In genomic region chr17:57636985-57637667, GRCh38 we compare ENCODE assay signal across 1 cellular context.
TF ChIP-seq lines count a peak whose summit lies in the region.

No MANE protein-coding gene starts in this region.

TF ChIP-seq in GM23338, 12 proteins besides CTCF, POLR2A, EP300 and RAD21 (continued from another document):
- no peak for TF ChIP-seq ZNF462 (CRISPR knock-in tag; IDR thresholded peaks at IDR 0.05)
